10 cellular contexts compared by ENCODE assay signal in genomic region chr21:44049182-44049581, GRCh38. TPM values are rescaled to one million over a fixed set of nuclear protein-coding genes. Genes with fewer than 3 reads are reported as not detected.
DNase-seq lines count a peak whose midpoint lies in the region; ATAC-seq and TF ChIP-seq lines count a peak whose summit lies in the region.
"Had no signal": no experiment of that assay in that cellular context is flagged by ENCODE, and none has a peak within 500 bp of the region (broad histone marks: within the 10 kb centered on the region; RNA-seq: fewer than 3 reads in every experiment).

No MANE protein-coding gene starts in this region.

- TF ChIP-seq CTCF in chondrocyte (IDR thresholded peaks at IDR 0.05): no peak
- TF ChIP-seq CTCF in nephron progenitor cell (IDR thresholded peaks at IDR 0.05): no peak

- peaks cover 5% of the 10 kb centered on the region for H3K36me3 Mint-ChIP-seq in chondrocyte (ENCODE audit: low read depth)
- peaks cover 25% of the 10 kb centered on the region for H3K36me3 Mint-ChIP-seq in nephron progenitor cell (ENCODE audit: low read depth)

- peaks cover 55% of the 10 kb centered on the region for H3K4me1 Mint-ChIP-seq in chondrocyte (ENCODE audit: low read depth)
- peaks cover 20% of the 10 kb centered on the region for H3K4me1 Mint-ChIP-seq in nephron progenitor cell

- no peak overlapping the region for H3K4me3 Mint-ChIP-seq in chondrocyte (ENCODE audit: unreplicated experiment)
- H3K4me3 Mint-ChIP-seq in nephron progenitor cell: no peak overlapping the region

- ATAC-seq in GM18505 (IDR thresholded peaks at IDR 0.05; ENCODE audit: unreplicated experiment): no peak
- ATAC-seq in GM21576 (IDR thresholded peaks at IDR 0.05; ENCODE audit: unreplicated experiment): no peak
- ATAC-seq in HG03469 (IDR thresholded peaks at IDR 0.05; ENCODE audit: unreplicated experiment): no peak

- DNase-seq in COR-L47 (lab: John Stamatoyannopoulos, UW) (peak; percentile 15), NCI-H2029 (lab: John Stamatoyannopoulos, UW) (peak; percentile 81), chondrocyte (ENCODE audit: low spot score) (no peak), nephron progenitor cell (no peak)
- DNase-seq: DMS153, NCI-H2171 treated with DMSO at 0.1 percent for 48 hours, OCI-M1 had no signal

- peak overlapping the region; percentile 96 for H3K27ac Mint-ChIP-seq in chondrocyte (ENCODE audit: unreplicated experiment)
- peak overlapping the region; percentile 86 for H3K27ac Mint-ChIP-seq in nephron progenitor cell

- TF ChIP-seq POLR2A in GM18505 (IDR thresholded peaks at IDR 0.05; ENCODE audit: borderline replicate concordance, extremely low read depth, insufficient read depth, insufficient read length): no peak

- H3K9me3 Mint-ChIP-seq in chondrocyte (ENCODE audit: low read depth): no peaks in the 10 kb centered on the region
- H3K9me3 Mint-ChIP-seq in nephron progenitor cell: no peaks in the 10 kb centered on the region

- H3K27me3 Mint-ChIP-seq in chondrocyte (ENCODE audit: low read depth) (no peaks in the 10 kb centered on the region), nephron progenitor cell (ENCODE audit: low read depth, poor library complexity) (no peaks in the 10 kb centered on the region)

RNA-seq across cellular contexts. Expression of gene TRAPPC10, which starts 37.1 kb away (rescaled TPM):
- total RNA-seq in chondrocyte: 31.0 to 41.8 TPM (median 37.0 TPM) in 3 replicates

RNA-seq across cellular contexts. Expression of gene PWP2, which starts 58.0 kb away (rescaled TPM):
- total RNA-seq in chondrocyte: 0.36 to 2.5 TPM (median 1.9 TPM) in 3 replicates

Comparison
In these comparisons a context has a peak if more than half of its experiments do, and no peak if none do; other contexts are left out.
1. DNase-seq: peak in COR-L47 (single experiment) and NCI-H2029 (single experiment); none in chondrocyte (single experiment) and nephron progenitor cell (single experiment).